Comparison of ENCODE assay signal across 1 cellular context in genomic region chr22:25690798-25691197, GRCh38.
TF ChIP-seq lines count a peak whose summit lies in the region.

No MANE protein-coding gene starts in this region.

TF ChIP-seq in GM12878, 131 proteins besides CTCF, POLR2A, EP300 and RAD21 (continued from another document):
- TF ChIP-seq ZNF592 (IDR thresholded peaks at IDR 0.05): no peak
- no peak for TF ChIP-seq HDAC2 (IDR thresholded peaks at IDR 0.05)
- TF ChIP-seq BHLHE40 (IDR thresholded peaks at IDR 0.05; ENCODE audit: borderline replicate concordance in 1 of 2, low read depth in 2 of 2, low read length in 1 of 2): peak in 1 of 2 experiments; percentile 43; a peak in 1 of 4 replicates
- no peak for TF ChIP-seq SUZ12 (IDR thresholded peaks at IDR 0.05; ENCODE audit: unreplicated experiment)
